ENCODE assay signal across 1 cellular context in the genomic region with DNA sequence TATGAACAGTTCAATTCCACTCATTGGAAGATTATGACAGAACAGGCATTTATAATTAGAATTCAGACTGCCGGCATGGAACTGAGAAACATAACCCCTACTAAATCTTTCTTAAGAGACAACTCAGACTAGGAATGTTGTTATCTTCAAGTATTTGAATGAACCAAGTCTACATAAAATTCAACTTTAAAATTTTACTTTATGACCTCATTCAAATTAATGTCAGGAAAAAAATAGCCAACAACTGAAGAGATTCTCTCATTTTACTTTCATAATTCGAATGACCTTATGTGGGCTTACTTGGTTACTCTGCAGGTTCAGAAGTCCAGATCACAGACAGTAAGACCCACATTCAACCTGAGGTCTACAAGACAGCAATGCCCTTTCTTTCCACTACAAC.
TF ChIP-seq lines count a peak whose summit lies in the region.

No MANE protein-coding gene starts in this region.

TF ChIP-seq in HEK293, 187 proteins besides CTCF, POLR2A, EP300 and RAD21 (continued from another document):
- TF ChIP-seq PRDM6 (tag by site-specific recombination; IDR thresholded peaks at IDR 0.05) (peak; percentile 37; the same call in 1 of the 2 replicates), ZNF394 (tag by site-specific recombination; IDR thresholded peaks at IDR 0.05; ENCODE audit: borderline replicate concordance) (no peak), GFI1B (tag by site-specific recombination; IDR thresholded peaks at IDR 0.05) (no peak), MYNN (tag by site-specific recombination; IDR thresholded peaks at IDR 0.05; ENCODE audit: borderline replicate concordance) (no peak)
TF ChIP-seq in HEK293: peak in this region for 2.
